ENCODE assay signal across 8 cellular contexts in the genomic region with DNA sequence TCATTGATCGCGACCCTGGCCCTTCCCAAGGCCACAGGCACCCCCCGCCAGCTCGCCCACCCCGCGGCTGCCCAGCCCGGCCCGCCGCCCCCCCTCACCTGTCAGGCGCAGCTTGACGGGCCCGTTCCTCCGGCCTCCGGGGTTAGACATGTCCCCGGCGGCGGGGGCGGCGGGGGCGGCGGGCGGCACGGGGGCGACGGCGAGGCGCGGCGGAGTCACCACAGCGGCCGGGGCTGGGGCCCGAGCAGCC. TPM values are rescaled to one million over a fixed set of nuclear protein-coding genes. Genes with fewer than 3 reads are reported as not detected.
A peak's percentile ranks its signal among the peaks of the same experiment; 100 is the strongest.
DNase-seq lines count a peak whose midpoint lies in the region; ATAC-seq, FAIRE-seq and TF ChIP-seq lines count a peak whose summit lies in the region.

No MANE protein-coding gene starts in this region.

- no peak for FAIRE-seq in HTR-8/SVneo (lab: Jason Lieb, UNC)

- TF ChIP-seq CTCF in AG04450 (IDR thresholded peaks at IDR 0.05; ENCODE audit: low read depth, low read length), result no peak

- CTCF ChIA-PET in AG04450 (lab: Charles Lee), result no interaction called here

- WGBS in esophagus, 2 donors, result 0 to 1% methylated on average over 23 to 32 of the region's 32 CpGs

- POLR2A ChIA-PET in AG04450 (lab: Yijun Ruan, JAX), result interaction anchor here (0.5 to 1.6 kb wide), 2 partner anchors 18 to 456 kb away, joined by 3 to 19 read pairs; no protein-coding TSS in a partner anchor

- ATAC-seq in GM21367 (IDR thresholded peaks at IDR 0.05; ENCODE audit: unreplicated experiment), result peak; percentile 45
- no peak for ATAC-seq in HG03280 (IDR thresholded peaks at IDR 0.05; ENCODE audit: unreplicated experiment)

- H3K27me3 ChIP-seq in AG04450 (ENCODE audit: control insufficient read depth, insufficient read depth, low read length) (no peaks in the 10 kb centered on the region), SJSA1 (replicated peaks) (no peaks in the 10 kb centered on the region), esophagus (ENCODE audit: control insufficient read depth in 1 of 2, insufficient read depth in 2 of 2, low read length in 2 of 2) (no peaks in the 10 kb centered on the region)

- DNase-seq in AG04450 (ENCODE audit: low read depth, low spot score) (no peak), SJSA1 (ENCODE audit: low read depth in 1 of 2, low spot score in 2 of 2) (peak in 1 of 2 experiments; percentile 50), nucleus accumbens (lab: John Stamatoyannopoulos, UW) (peak in 38 of 56 donors; percentile 10 to 69 (median 52)), HTR-8/SVneo (ENCODE audit: insufficient read length, low spot score) (no peak), AG08396 (ENCODE audit: low spot score) (no peak)

- H3K4me3 ChIP-seq in AG04450 (ENCODE audit: low read depth, low read length) (peak overlapping the region; percentile 85), SJSA1 (peak overlapping the region; percentile 100), esophagus (ENCODE audit: low read depth in 1 of 2, low read length in 2 of 2) (peak overlapping the region; percentile 69 to 89)

- H3K9me3 ChIP-seq in AG04450 (ENCODE audit: control insufficient read depth, insufficient read depth, low read length) (no peaks in the 10 kb centered on the region), SJSA1 (replicated peaks) (no peaks in the 10 kb centered on the region), esophagus (ENCODE audit: control insufficient read depth in 2 of 2, insufficient read depth in 1 of 2, low read depth in 1 of 2, low read length in 1 of 2) (no peaks in the 10 kb centered on the region)

- H3K36me3 ChIP-seq in SJSA1 (peaks cover 23% of the 10 kb centered on the region), esophagus (ENCODE audit: control insufficient read depth in 2 of 2, insufficient read depth in 2 of 2, low read length in 1 of 2) (no peaks in the 10 kb centered on the region)

- H3K27ac ChIP-seq in AG04450 (ENCODE audit: low read depth, low read length), result peak overlapping the region; percentile 65
- peak overlapping the region; percentile 88 for H3K27ac ChIP-seq in SJSA1
- peak overlapping the region; percentile 86 to 98 for H3K27ac ChIP-seq in esophagus (ENCODE audit: low read depth in 2 of 2, low read length in 1 of 2)

- H3K4me1 ChIP-seq in SJSA1 (replicated peaks) (peaks cover 60% of the 10 kb centered on the region), esophagus (ENCODE audit: control insufficient read depth in 2 of 2, insufficient read depth in 2 of 2, low read length in 1 of 2) (no peaks in the 10 kb centered on the region)

RNA-seq across cellular contexts. Expression of a gene that starts 0.5 kb away (rescaled TPM):
- polyA plus RNA-seq in AG04450 (2011; rRNA removed) (130 and 147 TPM in 2 replicates), esophagus (1 to 10 TPM; 3.1 TPM)
- 207 and 286 TPM in 2 replicates for polyA minus RNA-seq in AG04450 (2011; rRNA and poly(A)+ RNA removed)
- total RNA-seq in SJSA1 (2014; rRNA removed; shearing (Covaris generic)), result 57.3 and 101 TPM in 2 replicates

Comparison
In these comparisons a context has a peak if more than half of its experiments do, and no peak if none do; other contexts are left out.
1. DNase-seq: peak in nucleus accumbens (38 of 56); none in AG04450 (single experiment), HTR-8/SVneo (single experiment) and AG08396 (single experiment).
2. RNA of a gene that starts 0.5 kb away (polyA plus RNA-seq): 130 to 147 TPM in AG04450; 3.1 TPM in esophagus; every median in the first group is over 10 times any median in the second.
3. Peak in every context shown above with its lines, with median percentiles within 50 percentile points of each other: H3K27ac ChIP-seq and H3K4me3 ChIP-seq.